Comparison of ENCODE assay signal across 17 cellular contexts in genomic region chr19:16013181-16013850, GRCh38.
DNase-seq lines count a peak whose midpoint lies in the region; ATAC-seq and TF ChIP-seq lines count a peak whose summit lies in the region.
"Had no signal": no experiment of that assay in that cellular context is flagged by ENCODE, and none has a peak within 500 bp of the region (broad histone marks: within the 10 kb centered on the region; RNA-seq: fewer than 3 reads in every experiment).

No MANE protein-coding gene starts in this region.

- DNase-seq in activated CD8-positive, alpha-beta memory T cell treated with anti-CD3 and anti-CD28 coated beads for 24 hours = peak; percentile 37
- DNase-seq in activated CD8-positive, alpha-beta memory T cell treated with anti-CD3 and anti-CD28 coated beads, Interleukin-2, amount 10 ng/mL, durations not matched to agents 7 days and 5 days = no peak
- DNase-seq in D341Med (ENCODE audit: low spot score) (peak; percentile 16), coronary artery (ENCODE audit: low spot score) (peak; percentile 55), upper lobe of right lung (peak; percentile 33), RKO (ENCODE audit: low spot score) (no peak)
- DNase-seq: 8988T; AML-193; CD4-positive, CD25-positive, alpha-beta regulatory T cell; DMS 273 treated with DMSO at 0.1 percent for 48 hours; DMS79; GM23248 had no signal

- no peaks in the 10 kb centered on the region for H3K4me1 Mint-ChIP-seq in activated CD8-positive, alpha-beta memory T cell treated with anti-CD3 and anti-CD28 coated beads, Interleukin-2, amount 10 ng/mL, durations not matched to agents 7 days and 5 days
- H3K4me1 Mint-ChIP-seq: IgD-negative memory B cell had no signal

- H3K9me3 ChIP-seq in upper lobe of right lung = no peaks in the 10 kb centered on the region
- H3K9me3 ChIP-seq: BLaER1 had no signal

- no peak for ATAC-seq in activated CD8-positive, alpha-beta memory T cell treated with anti-CD3 and anti-CD28 coated beads, Interleukin-2, amount 10 ng/mL, durations not matched to agents 7 days and 5 days
- ATAC-seq in upper lobe of right lung = peak; percentile 27
- no peak for ATAC-seq in GM18517 (IDR thresholded peaks at IDR 0.05; ENCODE audit: unreplicated experiment)
- ATAC-seq: GM12878, HCT116 had no signal

- H3K36me3 ChIP-seq in upper lobe of right lung = no peaks in the 10 kb centered on the region
- H3K36me3 ChIP-seq: BLaER1 had no signal

- H3K4me1 ChIP-seq in upper lobe of right lung = no peaks in the 10 kb centered on the region

- H3K27ac ChIP-seq in coronary artery (no peak overlapping the region), upper lobe of right lung (no peak overlapping the region)
- H3K27ac ChIP-seq: BLaER1, GM23248 had no signal

- H3K36me3 Mint-ChIP-seq in activated CD8-positive, alpha-beta memory T cell treated with anti-CD3 and anti-CD28 coated beads, Interleukin-2, amount 10 ng/mL, durations not matched to agents 7 days and 5 days = no peaks in the 10 kb centered on the region
- H3K36me3 Mint-ChIP-seq: CD4-positive, CD25-positive, alpha-beta regulatory T cell; IgD-negative memory B cell had no signal

- no peak overlapping the region for H3K27ac Mint-ChIP-seq in activated CD8-positive, alpha-beta memory T cell treated with anti-CD3 and anti-CD28 coated beads, Interleukin-2, amount 10 ng/mL, durations not matched to agents 7 days and 5 days
- H3K27ac Mint-ChIP-seq: CD4-positive, CD25-positive, alpha-beta regulatory T cell had no signal

- TF ChIP-seq CTCF in coronary artery (IDR thresholded peaks at IDR 0.05) (no peak), upper lobe of right lung (IDR thresholded peaks at IDR 0.05) (no peak)

- CTCF ChIA-PET in activated CD8-positive, alpha-beta memory T cell treated with anti-CD3 and anti-CD28 coated beads, Interleukin-2, amount 10 ng/mL, durations not matched to agents 7 days and 5 days (lab: Charles Lee) = no interaction called here

- intact Hi-C loops in upper lobe of right lung (cut with DNase I) = no loop called here

- H3K27me3 Mint-ChIP-seq in activated CD8-positive, alpha-beta memory T cell treated with anti-CD3 and anti-CD28 coated beads, Interleukin-2, amount 10 ng/mL, durations not matched to agents 7 days and 5 days = peaks cover 3% of the 10 kb centered on the region
- H3K27me3 Mint-ChIP-seq: CD4-positive, CD25-positive, alpha-beta regulatory T cell; IgD-negative memory B cell had no signal

- no peaks in the 10 kb centered on the region for H3K9me3 Mint-ChIP-seq in activated CD8-positive, alpha-beta memory T cell treated with anti-CD3 and anti-CD28 coated beads, Interleukin-2, amount 10 ng/mL, durations not matched to agents 7 days and 5 days (ENCODE audit: low read depth)
- H3K9me3 Mint-ChIP-seq: IgD-negative memory B cell had no signal

- no peak overlapping the region for H3K4me3 Mint-ChIP-seq in activated CD8-positive, alpha-beta memory T cell treated with anti-CD3 and anti-CD28 coated beads, Interleukin-2, amount 10 ng/mL, durations not matched to agents 7 days and 5 days
- H3K4me3 Mint-ChIP-seq: CD4-positive, CD25-positive, alpha-beta regulatory T cell; IgD-negative memory B cell had no signal

- H3K27me3 ChIP-seq in upper lobe of right lung = no peaks in the 10 kb centered on the region
- H3K27me3 ChIP-seq: BLaER1 had no signal

- H3K4me3 ChIP-seq in coronary artery (no peak overlapping the region), upper lobe of right lung (no peak overlapping the region)
- H3K4me3 ChIP-seq: BLaER1, GM12878, GM23248 had no signal

Comparison
In these comparisons a context has a peak if more than half of its experiments do, and no peak if none do; other contexts are left out.
1. DNase-seq: peak in activated CD8-positive, alpha-beta memory T cell treated with anti-CD3 and anti-CD28 coated beads for 24 hours (single experiment), D341Med (single experiment), coronary artery (single experiment) and upper lobe of right lung (single experiment); none in activated CD8-positive, alpha-beta memory T cell treated with anti-CD3 and anti-CD28 coated beads, Interleukin-2, amount 10 ng/mL, durations not matched to agents 7 days and 5 days (single experiment) and RKO (single experiment).